ENCODE assay signal across 16 cellular contexts in the genomic region with DNA sequence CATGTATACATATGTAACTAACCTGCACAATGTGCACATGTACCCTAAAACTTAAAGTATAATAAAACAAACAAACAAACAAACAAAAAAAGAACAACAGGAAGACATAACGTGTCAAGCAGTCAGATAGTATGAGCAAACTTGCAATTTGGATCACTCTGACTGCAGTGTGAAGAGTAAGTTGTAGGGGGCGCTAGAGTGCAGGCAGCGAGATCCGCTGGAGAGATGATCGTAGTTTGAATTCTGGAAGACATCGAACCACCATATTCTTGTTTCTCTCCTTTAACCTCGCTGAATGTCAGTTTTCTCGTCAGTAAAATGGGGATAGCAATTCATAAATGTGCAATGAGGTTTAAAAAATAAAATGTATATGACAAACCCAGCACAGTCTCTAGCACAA.
DNase-seq lines count a peak whose midpoint lies in the region; ATAC-seq, FAIRE-seq and TF ChIP-seq lines count a peak whose summit lies in the region.
"Had no signal": no experiment of that assay in that cellular context is flagged by ENCODE, and none has a peak within 500 bp of the region (broad histone marks: within the 10 kb centered on the region; RNA-seq: fewer than 3 reads in every experiment).

No MANE protein-coding gene starts in this region.

- no peaks in the 10 kb centered on the region for H4K20me1 ChIP-seq in PC-9 (ENCODE audit: insufficient read depth)

- H3K36me3 ChIP-seq in PC-9 (ENCODE audit: low read depth) (no peaks in the 10 kb centered on the region), psoas muscle (ENCODE audit: insufficient read depth in 1 of 2, low read depth in 1 of 2) (no peaks in the 10 kb centered on the region)

- POLR2A ChIA-PET in PC-9 (lab: Charles Lee; ENCODE audit: unreplicated experiment): no interaction called here
- POLR2A ChIA-PET in activated CD4-positive, alpha-beta memory T cell treated with anti-CD3 and anti-CD28 coated beads for 36 hours (lab: Charles Lee): no interaction called here

- no peak for ATAC-seq in psoas muscle
- ATAC-seq in HG03108 (IDR thresholded peaks at IDR 0.05; ENCODE audit: unreplicated experiment): no peak
- ATAC-seq: natural killer cell, T-cell had no signal

- H3K27me3 ChIP-seq in PC-9 (ENCODE audit: insufficient read depth, low read depth) (no peaks in the 10 kb centered on the region), psoas muscle (ENCODE audit: insufficient read depth in 3 of 3, low read length in 2 of 3) (peaks cover 0 to 3% (median 0%) of the 10 kb centered on the region in 3 donors)

- CTCF ChIA-PET in PC-9 (lab: Charles Lee): no interaction called here
- CTCF ChIA-PET in activated CD4-positive, alpha-beta memory T cell treated with anti-CD3 and anti-CD28 coated beads for 36 hours (lab: Charles Lee): no interaction called here

- H3K9me3 Mint-ChIP-seq in activated CD4-positive, alpha-beta memory T cell treated with anti-CD3 and anti-CD28 coated beads for 36 hours: no peaks in the 10 kb centered on the region
- H3K9me3 Mint-ChIP-seq: immature natural killer cell; natural killer cell; stimulated activated naive CD8-positive, alpha-beta T cell treated with anti-CD3 and anti-CD28 coated beads, Interleukin-15, Interleukin-2, amounts not matched to agents 100 ng/mL and 50 ng/mL, for 24 hours; T-cell had no signal

- H3K36me3 Mint-ChIP-seq in activated CD4-positive, alpha-beta memory T cell treated with anti-CD3 and anti-CD28 coated beads for 36 hours: no peaks in the 10 kb centered on the region
- H3K36me3 Mint-ChIP-seq: immature natural killer cell, natural killer cell, T-cell had no signal

- H3K27me3 Mint-ChIP-seq in activated CD4-positive, alpha-beta memory T cell treated with anti-CD3 and anti-CD28 coated beads for 36 hours: no peaks in the 10 kb centered on the region
- H3K27me3 Mint-ChIP-seq: stimulated activated naive CD8-positive, alpha-beta T cell treated with anti-CD3 and anti-CD28 coated beads, Interleukin-15, Interleukin-2, amounts not matched to agents 100 ng/mL and 50 ng/mL, for 24 hours had no signal

- H3K4me3 ChIP-seq in GM12875 (ENCODE audit: low read depth, low read length) (no peak overlapping the region), PC-9 (no peak overlapping the region), fibroblast of villous mesenchyme (ENCODE audit: low read depth, low read length) (no peak overlapping the region), psoas muscle (no peak overlapping the region)

- FAIRE-seq in GM12891 (lab: Jason Lieb, UNC): no peak

- no TSS peak for BruUV-seq in PC-9 (replicated peaks; lab: Mats Ljungman, UMichigan)

- H3K4me1 ChIP-seq in PC-9 (replicated peaks; ENCODE audit: insufficient read depth): no peaks in the 10 kb centered on the region; the same call in 1 of the 2 replicates
- H3K4me1 ChIP-seq in psoas muscle: no peaks in the 10 kb centered on the region

- no peak overlapping the region for H3K27ac Mint-ChIP-seq in activated CD4-positive, alpha-beta memory T cell treated with anti-CD3 and anti-CD28 coated beads for 36 hours
- H3K27ac Mint-ChIP-seq: natural killer cell; stimulated activated naive CD8-positive, alpha-beta T cell treated with anti-CD3 and anti-CD28 coated beads, Interleukin-15, Interleukin-2, amounts not matched to agents 100 ng/mL and 50 ng/mL, for 24 hours; T-cell had no signal

- no peak overlapping the region for H2AFZ ChIP-seq in PC-9

- peak; percentile 14 for TF ChIP-seq CTCF in AG09319 (IDR thresholded peaks at IDR 0.05; ENCODE audit: low read depth, low read length)
- peak; percentile 37; the same call in 1 of the 2 replicates for TF ChIP-seq CTCF in GM12875 (IDR thresholded peaks at IDR 0.05; ENCODE audit: borderline replicate concordance, insufficient read depth, low read depth, low read length)
- peak; percentile 69 for TF ChIP-seq CTCF in PC-9 (conservative IDR thresholded peaks at IDR 0.05)
- peak; percentile 47 for TF ChIP-seq CTCF in fibroblast of villous mesenchyme (IDR thresholded peaks at IDR 0.05; ENCODE audit: insufficient read depth, low read depth, low read length)
- TF ChIP-seq CTCF in psoas muscle (IDR thresholded peaks at IDR 0.05): no peak

- no peak overlapping the region for H3K4me2 ChIP-seq in PC-9

- H3F3A ChIP-seq in PC-9 (ENCODE audit: insufficient read depth, low read depth): no peaks in the 10 kb centered on the region

- H3K4me3 Mint-ChIP-seq in activated CD4-positive, alpha-beta memory T cell treated with anti-CD3 and anti-CD28 coated beads for 36 hours: no peak overlapping the region
- H3K4me3 Mint-ChIP-seq: immature natural killer cell; natural killer cell; stimulated activated naive CD8-positive, alpha-beta T cell treated with anti-CD3 and anti-CD28 coated beads, Interleukin-15, Interleukin-2, amounts not matched to agents 100 ng/mL and 50 ng/mL, for 24 hours; T-cell had no signal

- no peak for DNase-seq in AG09319 (ENCODE audit: extremely low read depth, low read depth)
- no peak for DNase-seq in PC-9
- DNase-seq in fibroblast of villous mesenchyme (ENCODE audit: low read depth): no peak
- DNase-seq in activated CD4-positive, alpha-beta memory T cell treated with anti-CD3 and anti-CD28 coated beads for 36 hours: no peak
- DNase-seq in psoas muscle: no peak
- no peak for DNase-seq in GM12891 (ENCODE audit: insufficient read length, low spot score)
- DNase-seq: amygdala, Calu3, KG1, natural killer cell, NCI-H524, T-cell had no signal

- H3K9me2 ChIP-seq in PC-9 (ENCODE audit: insufficient read depth): no peaks in the 10 kb centered on the region

- no peaks in the 10 kb centered on the region for H3K79me2 ChIP-seq in PC-9 (ENCODE audit: low read depth)

- no peak overlapping the region for H3K27ac ChIP-seq in PC-9
- no peak overlapping the region for H3K27ac ChIP-seq in psoas muscle

- no peaks in the 10 kb centered on the region for H3K4me1 Mint-ChIP-seq in activated CD4-positive, alpha-beta memory T cell treated with anti-CD3 and anti-CD28 coated beads for 36 hours (ENCODE audit: low read depth)
- H3K4me1 Mint-ChIP-seq: T-cell had no signal

- WGBS in psoas muscle, 3 donors: 78 to 82% (median 80%) methylated on average over 8 of the region's 8 CpGs

- no peak for TF ChIP-seq POLR2A in GM12891 (IDR thresholded peaks at IDR 0.05; ENCODE audit: low read depth, low read length)

- intact Hi-C loops in PC-9 (cut with micrococcal nuclease; ENCODE audit: unreplicated experiment): no loop called here
- intact Hi-C loops in activated CD4-positive, alpha-beta memory T cell treated with anti-CD3 and anti-CD28 coated beads for 36 hours (cut with micrococcal nuclease): no loop called here
- intact Hi-C loops in psoas muscle (cut with DNase I): no loop called here

- no peaks in the 10 kb centered on the region for H3K9me3 ChIP-seq in PC-9 (ENCODE audit: insufficient read depth, low read depth)
- no peaks in the 10 kb centered on the region for H3K9me3 ChIP-seq in psoas muscle

TF ChIP-seq in GM12891, 5 proteins besides CTCF, POLR2A, EP300 and RAD21:
- no peak for TF ChIP-seq PAX5 (IDR thresholded peaks at IDR 0.05; ENCODE audit: insufficient read depth, low read length, severe bottlenecking)
- no peak for TF ChIP-seq TAF1 (IDR thresholded peaks at IDR 0.05; ENCODE audit: low read depth, low read length)
- TF ChIP-seq POLR2AphosphoS5 (IDR thresholded peaks at IDR 0.05; ENCODE audit: low read depth, low read length): no peak
- TF ChIP-seq POU2F2 (IDR thresholded peaks at IDR 0.05; ENCODE audit: low read depth, low read length): no peak
- no peak for TF ChIP-seq SPI1 (IDR thresholded peaks at IDR 0.05; ENCODE audit: low read depth, low read length)
